ENCODE assay signal across 7 cellular contexts in genomic region chr10:24208661-24209420, GRCh38. TPM values are rescaled to one million over a fixed set of nuclear protein-coding genes. Genes with fewer than 3 reads are reported as not detected.
DNase-seq lines count a peak whose midpoint lies in the region; ATAC-seq and TF ChIP-seq lines count a peak whose summit lies in the region.

Gene KIAA1217, plus strand, starts transcription at chr10:24209138. Its CDS starts 56 bp downstream, at chr10:24209194.

- no peak for DNase-seq in glomerular endothelial cell (ENCODE audit: extremely low read depth, low read depth, low spot score)
- DNase-seq in osteoblast (ENCODE audit: insufficient read length, low spot score, missing footprints): peak; percentile 88
- DNase-seq in activated effector memory CD4-positive, alpha-beta T cell treated with Interleukin-2 at 50 U/mL for 16 hours: no peak

- TF ChIP-seq CTCF in WI38 (IDR thresholded peaks at IDR 0.05; ENCODE audit: low read depth, low read length) (no peak), osteoblast (IDR thresholded peaks at IDR 0.05; ENCODE audit: extremely low read depth, low read depth, low read length) (no peak)

- no peaks in the 10 kb centered on the region for H3K9me3 ChIP-seq in osteoblast (ENCODE audit: low read depth, low read length)

- H3K27ac ChIP-seq in osteoblast (ENCODE audit: low read depth, low read length): peak within 1 kb of the TSS; percentile 39

- peak within 1 kb of the TSS; percentile 63 for H2AFZ ChIP-seq in osteoblast (ENCODE audit: low read length)

- H3K27me3 ChIP-seq in osteoblast (ENCODE audit: insufficient read depth, low read length): no peaks in the 10 kb centered on the region

- H3K4me1 ChIP-seq in osteoblast (ENCODE audit: insufficient read depth, low read length): peaks cover 14% of the 10 kb centered on the region

- no peaks in the 10 kb centered on the region for H3K36me3 ChIP-seq in osteoblast (ENCODE audit: insufficient read depth, low read length)

- H3K4me3 ChIP-seq in WI38 (ENCODE audit: low read depth, low read length) (peak within 1 kb of the TSS; percentile 31), osteoblast (ENCODE audit: insufficient read depth, low read length) (peak within 1 kb of the TSS; percentile 73)

- no peaks in the 10 kb centered on the region for H4K20me1 ChIP-seq in osteoblast (ENCODE audit: insufficient read depth, low read length)

- H3K4me2 ChIP-seq in osteoblast (ENCODE audit: insufficient read depth, low read length): peak within 1 kb of the TSS; percentile 96

- H3K79me2 ChIP-seq in osteoblast (ENCODE audit: insufficient read depth, low read length): no peaks in the 10 kb centered on the region

- ATAC-seq in GM18517 (IDR thresholded peaks at IDR 0.05; ENCODE audit: unreplicated experiment) (peak; percentile 19), HG02943 (IDR thresholded peaks at IDR 0.05; ENCODE audit: low read depth, unreplicated experiment) (peak; percentile 38), HG03039 (IDR thresholded peaks at IDR 0.05; ENCODE audit: unreplicated experiment) (no peak)

RNA-seq across cellular contexts. Expression of gene KIAA1217, which starts in this region (rescaled TPM):
- total RNA-seq in glomerular endothelial cell (27.3 and 63.1 TPM in 2 replicates), osteoblast (36.8 and 51.0 TPM in 2 replicates)
